15 cellular contexts compared by ENCODE assay signal in genomic region chr14:25349269-25349668, GRCh38.
A peak's percentile ranks its signal among the peaks of the same experiment; 100 is the strongest.
DNase-seq lines count a peak whose midpoint lies in the region; ATAC-seq and TF ChIP-seq lines count a peak whose summit lies in the region.
"Had no signal": no experiment of that assay in that cellular context is flagged by ENCODE, and none has a peak within 500 bp of the region (broad histone marks: within the 10 kb centered on the region; RNA-seq: fewer than 3 reads in every experiment).

No MANE protein-coding gene starts in this region.

- H3K36me3 ChIP-seq in adipocyte (ENCODE audit: control insufficient read depth, insufficient read depth, low read length, severe bottlenecking): no peaks in the 10 kb centered on the region

- H3K4me3 ChIP-seq in adipocyte (ENCODE audit: low read length): peak overlapping the region; percentile 10
- H3K4me3 ChIP-seq in foreskin fibroblast (ENCODE audit: low read depth in 1 of 2, low read length in 2 of 2): no peak overlapping the region

- H3K4me1 ChIP-seq in adipocyte (ENCODE audit: control insufficient read depth, insufficient read depth, low read length): peaks cover 31% of the 10 kb centered on the region

- peak; percentile 11 for DNase-seq in stimulated activated CD4-positive, alpha-beta T cell treated with anti-CD3 and anti-CD28 coated beads, Interleukin-15, amount 100 ng/mL, for 24 hours
- DNase-seq in stimulated activated CD4-positive, alpha-beta T cell treated with anti-CD3 and anti-CD28 coated beads, Interleukin-4, amount 100 ng/mL, for 1 hour: no peak
- DNase-seq in adipocyte (ENCODE audit: low read depth) (no peak), omental fat pad (ENCODE audit: low spot score) (no peak), posterior vena cava (ENCODE audit: low spot score) (no peak), foreskin fibroblast (no peak)
- DNase-seq in activated CD8-positive, alpha-beta memory T cell treated with anti-CD3 and anti-CD28 coated beads for 24 hours: no peak
- DNase-seq: CD8-positive, alpha-beta T cell; DND-41; GDM1; KBM-7; NCI-H1048; NCI-H146; NCI-H2227 treated with DMSO at 0.1 percent for 48 hours; NCI-H526 treated with DMSO at 0.1 percent for 48 hours had no signal

- intact Hi-C loops in posterior vena cava (cut with DNase I): no loop called here

- peaks cover 6% of the 10 kb centered on the region for H3K9me3 ChIP-seq in adipocyte (ENCODE audit: control insufficient read depth, low read length)

- ATAC-seq in omental fat pad (ENCODE audit: low FRiP score): peak; percentile 10
- ATAC-seq: CD8-positive, alpha-beta T cell had no signal

- H3K27me3 ChIP-seq in adipocyte (replicated peaks; ENCODE audit: control insufficient read depth, insufficient read depth, low read length): no peaks in the 10 kb centered on the region

- H3K9ac ChIP-seq in adipocyte (ENCODE audit: low read length): no peak overlapping the region

- no peak for TF ChIP-seq CTCF in omental fat pad (IDR thresholded peaks at IDR 0.05)
- no peak for TF ChIP-seq CTCF in foreskin fibroblast (IDR thresholded peaks at IDR 0.05; ENCODE audit: low read depth, low read length)
